Comparison of ENCODE assay signal across 24 cellular contexts in the genomic region with DNA sequence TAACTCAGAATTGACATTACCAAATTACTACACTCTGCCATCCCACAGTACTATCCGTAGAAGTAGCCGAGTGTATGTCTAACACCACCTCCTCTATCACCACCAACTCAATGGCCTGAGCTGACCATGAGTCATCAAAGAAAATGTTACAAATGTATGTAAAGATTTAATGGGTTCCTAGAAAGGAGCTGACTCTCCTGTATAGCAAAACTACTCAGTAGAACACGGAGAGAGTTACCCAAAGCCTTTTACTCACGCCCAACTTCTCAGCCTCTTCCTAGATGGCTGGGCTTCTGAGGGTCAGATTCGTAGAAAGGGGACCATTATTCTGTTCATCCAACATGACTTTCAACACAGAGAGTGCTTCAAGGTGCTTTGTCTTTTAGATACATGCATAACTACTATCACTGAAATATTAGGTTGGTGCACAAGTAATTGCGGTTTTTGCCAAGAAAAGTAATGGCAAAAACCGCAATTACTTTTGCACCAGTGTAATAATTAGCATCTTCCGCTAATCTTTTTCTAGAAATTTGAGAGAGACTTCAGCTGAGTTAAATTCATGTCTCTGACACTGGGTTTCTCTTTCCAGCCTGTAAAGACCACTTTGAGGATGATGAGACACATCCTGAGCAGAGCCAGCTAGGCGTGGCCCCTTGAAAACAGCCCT. TPM values are rescaled to one million over a fixed set of nuclear protein-coding genes. Genes with fewer than 3 reads are reported as not detected.
A peak's percentile ranks its signal among the peaks of the same experiment; 100 is the strongest.
DNase-seq lines count a peak whose midpoint lies in the region; ATAC-seq and TF ChIP-seq lines count a peak whose summit lies in the region.
"Had no signal": no experiment of that assay in that cellular context is flagged by ENCODE, and none has a peak within 500 bp of the region (broad histone marks: within the 10 kb centered on the region; RNA-seq: fewer than 3 reads in every experiment).

No MANE protein-coding gene starts in this region.

- peaks cover 6% of the 10 kb centered on the region for H3K27me3 Mint-ChIP-seq in osteocyte (ENCODE audit: unreplicated experiment)

- peak; percentile 72 for ATAC-seq in PC-3
- ATAC-seq: activated CD8-positive, alpha-beta T cell treated with anti-CD3 and anti-CD28 coated beads for 36 hours had no signal

- H3K27ac Mint-ChIP-seq in osteocyte (ENCODE audit: unreplicated experiment): no peak overlapping the region
- H3K27ac Mint-ChIP-seq: activated CD8-positive, alpha-beta T cell treated with anti-CD3 and anti-CD28 coated beads for 36 hours; activated T-cell treated with anti-CD3 and anti-CD28 coated beads, Interleukin-2, amount 50 U/mL, for 24 hours; endodermal cell; stimulated activated naive CD8-positive, alpha-beta T cell treated with anti-CD3 and anti-CD28 coated beads, Interleukin-15, Interleukin-2, amounts not matched to agents 100 ng/mL and 50 ng/mL, for 24 hours; T-helper 2 cell treated with Interferon-gamma antibody and Interleukin-4, amounts not matched to agents 5 μg/mL and 100 μg/mL, for 36 hours had no signal

- H4K20me1 ChIP-seq in PC-3 (ENCODE audit: low read length): no peaks in the 10 kb centered on the region
- peaks cover 5% of the 10 kb centered on the region for H4K20me1 ChIP-seq in osteoblast (ENCODE audit: insufficient read depth, low read length)

- intact Hi-C loops in PC-3 (cut with micrococcal nuclease): loop anchor here (2.0 to 5.0 kb wide), 2 partner anchors 19 to 53 kb away; no protein-coding TSS in a partner anchor

- H3K9ac ChIP-seq in PC-3 (ENCODE audit: low read length): no peak overlapping the region

- peaks cover 24% of the 10 kb centered on the region for H3K4me1 Mint-ChIP-seq in osteocyte (ENCODE audit: unreplicated experiment)
- H3K4me1 Mint-ChIP-seq: endodermal cell had no signal

- DNase-seq in GDM1 (lab: John Stamatoyannopoulos, UW) (peak; percentile 1), PC-3 (peak; percentile 78), cardiac fibroblast (ENCODE audit: low read depth in 2 of 2) (peak; percentile 10 to 46), osteoblast (ENCODE audit: insufficient read length, low spot score, missing footprints) (peak; percentile 88), osteocyte (ENCODE audit: extremely low spot score, unreplicated experiment) (no peak), NCI-H2171 treated with DMSO at 0.1 percent for 48 hours (lab: John Stamatoyannopoulos, UW) (no peak)
- DNase-seq in activated CD4-positive, alpha-beta T cell treated with anti-CD3 and anti-CD28 coated beads for 1 hour: no peak
- DNase-seq: activated CD4-positive, CD25-positive, alpha-beta regulatory T cell; activated CD8-positive, alpha-beta T cell treated with anti-CD3 and anti-CD28 coated beads for 36 hours; activated naive CD4-positive, alpha-beta T cell treated with anti-CD3 and anti-CD28 coated beads, Interleukin-2, amount 50 U/mL, for 16 hours; activated T-cell treated with anti-CD3 and anti-CD28 coated beads, Interleukin-2, amount 50 U/mL, for 24 hours; AML-193; Caco-2; endodermal cell; GF-D8; KBM-7; NCI-H1930; NCI-H510A treated with DMSO at 0.1 percent for 48 hours; ovary; transverse colon had no signal

- no peaks in the 10 kb centered on the region for H3K79me2 ChIP-seq in PC-3 (ENCODE audit: low read length)
- H3K79me2 ChIP-seq in osteoblast (ENCODE audit: insufficient read depth, low read length): no peaks in the 10 kb centered on the region

- no peaks in the 10 kb centered on the region for H3K9me2 ChIP-seq in PC-3 (replicated peaks; ENCODE audit: low read length)

- no peak overlapping the region for H3K4me3 Mint-ChIP-seq in osteocyte (ENCODE audit: unreplicated experiment)
- H3K4me3 Mint-ChIP-seq: activated CD8-positive, alpha-beta T cell treated with anti-CD3 and anti-CD28 coated beads for 36 hours; activated T-cell treated with anti-CD3 and anti-CD28 coated beads, Interleukin-2, amount 50 U/mL, for 24 hours; endodermal cell; stimulated activated naive CD8-positive, alpha-beta T cell treated with anti-CD3 and anti-CD28 coated beads, Interleukin-15, Interleukin-2, amounts not matched to agents 100 ng/mL and 50 ng/mL, for 24 hours; T-helper 2 cell treated with Interferon-gamma antibody and Interleukin-4, amounts not matched to agents 5 μg/mL and 100 μg/mL, for 36 hours had no signal

- POLR2A ChIA-PET in PC-3 (lab: Charles Lee; ENCODE audit: unreplicated experiment): interaction anchor here (0.7 kb wide), 1 partner anchor 133 kb away, joined by 6 read pairs; no protein-coding TSS in a partner anchor

- H2AFZ ChIP-seq in PC-3 (ENCODE audit: low read length) (no peak overlapping the region), osteoblast (ENCODE audit: low read length) (no peak overlapping the region)

- peaks cover 27% of the 10 kb centered on the region for H3K4me1 ChIP-seq in PC-3 (ENCODE audit: insufficient read depth, low read length)
- peaks cover 23% of the 10 kb centered on the region for H3K4me1 ChIP-seq in osteoblast (ENCODE audit: insufficient read depth, low read length)

- H3K27me3 ChIP-seq in PC-3 (ENCODE audit: low read length): no peaks in the 10 kb centered on the region
- H3K27me3 ChIP-seq in osteoblast (ENCODE audit: insufficient read depth, low read length): peaks cover 22% of the 10 kb centered on the region
- H3K27me3 ChIP-seq: ascending aorta, ovary, transverse colon had no signal

- H3K9me3 ChIP-seq in PC-3 (ENCODE audit: low read length) (no peaks in the 10 kb centered on the region), osteoblast (ENCODE audit: low read depth, low read length) (no peaks in the 10 kb centered on the region)
- H3K9me3 ChIP-seq: ascending aorta, Caco-2, ovary, transverse colon had no signal

- no peaks in the 10 kb centered on the region for H3K36me3 ChIP-seq in PC-3 (ENCODE audit: low read depth, low read length)
- H3K36me3 ChIP-seq in osteoblast (ENCODE audit: insufficient read depth, low read length): no peaks in the 10 kb centered on the region
- H3K36me3 ChIP-seq: ascending aorta, ovary, transverse colon had no signal

- H3K4me2 ChIP-seq in PC-3 (ENCODE audit: low read length): peak overlapping the region; percentile 70
- H3K4me2 ChIP-seq in osteoblast (ENCODE audit: insufficient read depth, low read length): no peak overlapping the region

- CTCF ChIA-PET in PC-3 (lab: Charles Lee): interaction anchor here (0.6 kb wide), 1 partner anchor 250 kb away, joined by 3 read pairs; no protein-coding TSS in a partner anchor

- no peaks in the 10 kb centered on the region for H3K9me3 Mint-ChIP-seq in osteocyte (ENCODE audit: unreplicated experiment)
- H3K9me3 Mint-ChIP-seq: activated CD8-positive, alpha-beta T cell treated with anti-CD3 and anti-CD28 coated beads for 36 hours; activated T-cell treated with anti-CD3 and anti-CD28 coated beads, Interleukin-2, amount 50 U/mL, for 24 hours; endodermal cell; stimulated activated naive CD8-positive, alpha-beta T cell treated with anti-CD3 and anti-CD28 coated beads, Interleukin-15, Interleukin-2, amounts not matched to agents 100 ng/mL and 50 ng/mL, for 24 hours; T-helper 2 cell treated with Interferon-gamma antibody and Interleukin-4, amounts not matched to agents 5 μg/mL and 100 μg/mL, for 36 hours had no signal

- no peaks in the 10 kb centered on the region for H3K36me3 Mint-ChIP-seq in osteocyte (ENCODE audit: unreplicated experiment)

- no TSS peak for BruUV-seq in PC-3 (replicated peaks; lab: Mats Ljungman, UMichigan)

- TF ChIP-seq CTCF in PC-3 (conservative IDR thresholded peaks at IDR 0.05; ENCODE audit: low read depth, low read length) (no peak), cardiac fibroblast (IDR thresholded peaks at IDR 0.05; ENCODE audit: low read depth, low read length) (no peak), osteoblast (IDR thresholded peaks at IDR 0.05; ENCODE audit: extremely low read depth, low read depth, low read length) (no peak), osteocyte (IDR thresholded peaks at IDR 0.05) (no peak)

- peaks cover 12% of the 10 kb centered on the region for H3F3A ChIP-seq in PC-3 (ENCODE audit: low read length, unreplicated experiment)

- H3K4me3 ChIP-seq in PC-3 (ENCODE audit: low read length): no peak overlapping the region
- no peak overlapping the region for H3K4me3 ChIP-seq in cardiac fibroblast (replicated peaks in 1 of 2; ENCODE audit: low read depth in 2 of 2, low read length in 2 of 2)
- no peak overlapping the region for H3K4me3 ChIP-seq in osteoblast (ENCODE audit: insufficient read depth, low read length)
- H3K4me3 ChIP-seq: ascending aorta, lung, ovary, transverse colon had no signal

- H3K27ac ChIP-seq in PC-3 (ENCODE audit: low read length) (peak overlapping the region; percentile 39), osteoblast (ENCODE audit: low read depth, low read length) (no peak overlapping the region)
- H3K27ac ChIP-seq: ascending aorta, ovary had no signal

RNA-seq across cellular contexts. Expression of a gene that starts 24.0 kb away (rescaled TPM):
- total RNA-seq in PC-3 (2014; rRNA removed): 5.4 and 6.0 TPM in 2 replicates
- 1.1 and 1.2 TPM in 2 replicates for total RNA-seq in osteoblast
- 9.1 and 9.6 TPM in 2 replicates for total RNA-seq in osteocyte

Comparison
In these comparisons a context has a peak if more than half of its experiments do, and no peak if none do; other contexts are left out.
1. DNase-seq: peak in GDM1 (single experiment), PC-3 (single experiment), cardiac fibroblast (2 of 2) and osteoblast (single experiment); none in osteocyte (single experiment), activated CD4-positive, alpha-beta T cell treated with anti-CD3 and anti-CD28 coated beads for 1 hour (single experiment) and NCI-H2171 treated with DMSO at 0.1 percent for 48 hours (single experiment).